Comparison of ENCODE assay signal across 26 cellular contexts in genomic region chr5:118301696-118302095, GRCh38.
"Had no signal": no experiment of that assay in that cellular context is flagged by ENCODE, and none has a peak within 500 bp of the region (broad histone marks: within the 10 kb centered on the region; RNA-seq: fewer than 3 reads in every experiment).

No MANE protein-coding gene starts in this region.

- ATAC-seq: activated CD4-positive, CD25-positive, alpha-beta regulatory T cell treated with anti-CD3 and anti-CD28 coated beads, Interleukin-2, amount 50 U/mL, for 24 hours; activated CD8-positive, alpha-beta T cell treated with anti-CD3 and anti-CD28 coated beads for 36 hours; activated naive CD8-positive, alpha-beta T cell treated with anti-CD3 and anti-CD28 coated beads, Interleukin-2, amount 50 U/mL, for 24 hours; activated T-cell treated with anti-CD3 and anti-CD28 coated beads, Interleukin-2, amount 50 U/mL, for 4 hours; body of pancreas; effector memory CD8-positive, alpha-beta T cell; T-helper 17 cell had no signal

- DNase-seq: activated B cell treated with CpG ODN at 0.5 μM for 24 hours; activated CD4-positive, alpha-beta T cell treated with anti-CD3 and anti-CD28 coated beads for 48 hours; activated CD4-positive, alpha-beta T cell treated with anti-CD3 and anti-CD28 coated beads, Interleukin-2, amount 50 U/mL, for 1 hour; activated CD4-positive, alpha-beta T cell treated with anti-CD3 and anti-CD28 coated beads, Interleukin-2, amount 50 U/mL, for 48 hours; activated CD8-positive, alpha-beta memory T cell treated with anti-CD3 and anti-CD28 coated beads for 24 hours; activated CD8-positive, alpha-beta T cell treated with anti-CD3 and anti-CD28 coated beads for 36 hours; activated effector memory CD4-positive, alpha-beta T cell treated with anti-CD3 and anti-CD28 coated beads, Interleukin-2, amount 50 U/mL, for 16 hours; activated naive CD4-positive, alpha-beta T cell treated with anti-CD3 and anti-CD28 coated beads for 36 hours; activated naive CD8-positive, alpha-beta T cell treated with anti-CD3 and anti-CD28 coated beads for 36 hours; activated naive CD8-positive, alpha-beta T cell treated with anti-CD3 and anti-CD28 coated beads, Interleukin-2, amount 50 U/mL, for 24 hours; activated T-cell treated with anti-CD3 and anti-CD28 coated beads, Interleukin-2, amount 50 U/mL, for 4 hours; adrenal gland; amygdala; aorta; body of pancreas; caudate nucleus; cortex of kidney; dermis blood vessel endothelial cell; effector CD4-positive, alpha-beta T cell; effector memory CD8-positive, alpha-beta T cell; erythroblast; head of caudate nucleus; T-helper 17 cell; T1000; WERI-Rb-1 had no signal
